8 cellular contexts compared by ENCODE assay signal in genomic region chr6:43229803-43230239, GRCh38. TPM values are rescaled to one million over a fixed set of nuclear protein-coding genes. Genes with fewer than 3 reads are reported as not detected.
DNase-seq lines count a peak whose midpoint lies in the region; ATAC-seq, FAIRE-seq and TF ChIP-seq lines count a peak whose summit lies in the region.

No MANE protein-coding gene starts in this region.

- peak overlapping the region; percentile 93 for H3K27ac Mint-ChIP-seq in activated T-helper 17 cell treated with anti-CD3 and anti-CD28 coated beads, Interleukin-2, amount 50 U/mL, for 72 hours

- H3K27ac ChIP-seq in HepG2 (ENCODE audit: extremely low read length, insufficient read depth, low read length) = no peak overlapping the region
- peak overlapping the region; percentile 8 for H3K27ac ChIP-seq in substantia nigra (ENCODE audit: low read depth, low read length, poor library complexity, severe bottlenecking)

- in situ Hi-C loops in HepG2 (cut with HindIII; ENCODE audit: extremely low pct_ligation_motif_present, low pct_unique_long_range_greater_than_20kb) = no loop called here

- H3K36me3 Mint-ChIP-seq in activated T-cell treated with anti-CD3 and anti-CD28 coated beads, Interleukin-2, amount 50 U/mL, for 4 hours (ENCODE audit: insufficient read depth) = peaks cover 11% of the 10 kb centered on the region
- H3K36me3 Mint-ChIP-seq in activated T-helper 17 cell treated with anti-CD3 and anti-CD28 coated beads, Interleukin-2, amount 50 U/mL, for 72 hours (ENCODE audit: low read depth) = peaks cover 7% of the 10 kb centered on the region

- peak overlapping the region; percentile 79 for H3K4me2 ChIP-seq in HepG2 (ENCODE audit: low read depth, low read length)

- H3K79me2 ChIP-seq in HepG2 (ENCODE audit: insufficient read depth, low read length) = peaks cover 6% of the 10 kb centered on the region

- intact Hi-C loops in HepG2 (cut with micrococcal nuclease; ENCODE audit: unreplicated experiment) = loop anchor here (1.0 kb wide), 1 partner anchor 56 kb away; no protein-coding TSS in a partner anchor

- H3K9ac ChIP-seq in HepG2 (ENCODE audit: insufficient read depth, low read depth, low read length) = 0 out of 2 replicates have a peak overlapping the region, but pooled peaks have one; percentile 89

- H3K9me3 Mint-ChIP-seq in activated T-cell treated with anti-CD3 and anti-CD28 coated beads, Interleukin-2, amount 50 U/mL, for 4 hours = no peaks in the 10 kb centered on the region
- no peaks in the 10 kb centered on the region for H3K9me3 Mint-ChIP-seq in activated T-helper 17 cell treated with anti-CD3 and anti-CD28 coated beads, Interleukin-2, amount 50 U/mL, for 72 hours

- no peak overlapping the region for H2AFZ ChIP-seq in HepG2 (ENCODE audit: low read length)

- no peak for DNase-seq in activated T-cell treated with anti-CD3 and anti-CD28 coated beads, Interleukin-2, amount 50 U/mL, for 4 hours
- no peak for DNase-seq in activated T-cell treated with anti-CD3 and anti-CD28 coated beads, Interleukin-2, amount 50 U/mL, for 1 hour
- DNase-seq in HepG2 (ENCODE audit: low spot score) (no peak), substantia nigra (lab: John Stamatoyannopoulos, UW) (no peak), SK-N-DZ (ENCODE audit: low spot score) (no peak)

- TF ChIP-seq RAD21 in HepG2 (CRISPR knock-in tag; IDR thresholded peaks at IDR 0.05) = no peak

- H3K36me3 ChIP-seq in HepG2 (replicated peaks in 1 of 2; ENCODE audit: control insufficient read depth in 1 of 2, insufficient read depth in 2 of 2, low read length in 2 of 2) = 0 out of 5 replicates have a peak, but pooled peaks cover 0 to 9% of the 10 kb centered on the region in 2 experiments

- TF ChIP-seq EP300 in HepG2 (IDR thresholded peaks at IDR 0.05; ENCODE audit: low read depth in 2 of 2, low read length in 2 of 2) (no peak), HepG2 (CRISPR knock-in tag; IDR thresholded peaks at IDR 0.05; ENCODE audit: borderline replicate concordance) (no peak)

- H4K20me1 ChIP-seq in HepG2 (ENCODE audit: insufficient read depth, low read length) = no peaks in the 10 kb centered on the region

- H3K4me1 Mint-ChIP-seq in activated T-cell treated with anti-CD3 and anti-CD28 coated beads, Interleukin-2, amount 50 U/mL, for 4 hours (ENCODE audit: low read depth) = peaks cover 35% of the 10 kb centered on the region
- peaks cover 10% of the 10 kb centered on the region for H3K4me1 Mint-ChIP-seq in activated T-helper 17 cell treated with anti-CD3 and anti-CD28 coated beads, Interleukin-2, amount 50 U/mL, for 72 hours

- no TSS peak for BruUV-seq in HepG2 (replicated peaks; lab: Mats Ljungman, UMichigan)

- no peak for TF ChIP-seq CTCF in HepG2 (CRISPR knock-in tag; IDR thresholded peaks at IDR 0.05)

- POLR2A ChIA-PET in HepG2 (lab: Yijun Ruan, JAX) = interaction anchor here (1.0 to 3.2 kb wide), 18 partner anchors 8 to 267 kb away, joined by 3 to 12 read pairs (median 6); partner anchors contain the start of genes CUL9, KLC4, MRPL2 and SLC22A7

- peak overlapping the region; percentile 84 for H3K4me3 Mint-ChIP-seq in activated T-cell treated with anti-CD3 and anti-CD28 coated beads, Interleukin-2, amount 50 U/mL, for 4 hours
- peak overlapping the region; percentile 85 for H3K4me3 Mint-ChIP-seq in activated T-helper 17 cell treated with anti-CD3 and anti-CD28 coated beads, Interleukin-2, amount 50 U/mL, for 72 hours

- no peak for TF ChIP-seq POLR2A in HepG2 (IDR thresholded peaks at IDR 0.05; ENCODE audit: insufficient read depth in 1 of 2, low read depth in 2 of 2, low read length in 2 of 2)

- H3K9me3 ChIP-seq in HepG2 (ENCODE audit: low read length) = no peaks in the 10 kb centered on the region

- peaks cover 21% of the 10 kb centered on the region for H3K4me1 ChIP-seq in HepG2 (ENCODE audit: insufficient read depth, low read length)

- peaks cover 3% of the 10 kb centered on the region for H3K27me3 Mint-ChIP-seq in activated T-cell treated with anti-CD3 and anti-CD28 coated beads, Interleukin-2, amount 50 U/mL, for 4 hours (ENCODE audit: low read depth)
- no peaks in the 10 kb centered on the region for H3K27me3 Mint-ChIP-seq in activated T-helper 17 cell treated with anti-CD3 and anti-CD28 coated beads, Interleukin-2, amount 50 U/mL, for 72 hours

- H3K27me3 ChIP-seq in HepG2 (ENCODE audit: control insufficient read depth in 1 of 2, insufficient read depth in 2 of 2, low read length in 2 of 2) = peaks cover 0 to 18% of the 10 kb centered on the region in 2 experiments; a peak in 2 of 5 replicates

- 55% methylated on average over 11 of the region's 11 CpGs for WGBS in HepG2 (ENCODE audit: low lambda C conversion rate)

- CTCF ChIA-PET in HepG2 (lab: Yijun Ruan, JAX; ENCODE audit: low intra/inter-chr PET ratio, low total read pairs) = interaction anchor here (1.3 to 2.9 kb wide), 3 partner anchors 32 to 126 kb away, joined by 3 to 13 read pairs (median 7); no protein-coding TSS in a partner anchor

- H3K4me3 ChIP-seq in HepG2 (replicated peaks in 1 of 3; ENCODE audit: insufficient read depth in 1 of 3, low read depth in 2 of 3, low read length in 3 of 3) = peak overlapping the region in 1 of 3 experiments; percentile 82; a peak in 1 of 6 replicates

- peak; percentile 1 to 7 for ATAC-seq in activated T-cell treated with anti-CD3 and anti-CD28 coated beads, Interleukin-2, amount 50 U/mL, for 4 hours
- ATAC-seq in activated T-helper 17 cell treated with anti-CD3 and anti-CD28 coated beads, Interleukin-2, amount 50 U/mL, for 72 hours (replicated peaks) = peak; percentile 5
- ATAC-seq in HepG2 (peak; percentile 20), HG02884 (IDR thresholded peaks at IDR 0.05; ENCODE audit: unreplicated experiment) (no peak), HG02759 (IDR thresholded peaks at IDR 0.05; ENCODE audit: unreplicated experiment) (no peak)

- no peak for FAIRE-seq in HepG2 (lab: Jason Lieb, UNC)

RNA-seq across cellular contexts. Expression of gene DNPH1, which starts 0.5 kb away (rescaled TPM):
- total RNA-seq in activated T-cell treated with anti-CD3 and anti-CD28 coated beads, Interleukin-2, amount 50 U/mL, for 4 hours = 10 to 100 TPM; 27.5 to 52.1 (median 51.0) TPM
- total RNA-seq in activated T-helper 17 cell treated with anti-CD3 and anti-CD28 coated beads, Interleukin-2, amount 50 U/mL, for 72 hours = 10 to 100 TPM; 42.6 to 57.8 TPM
- total RNA-seq in HepG2 (2016; rRNA removed; fragmentation: Illumina TruSeq; extraction: Trizol) = 75.0 and 75.1 TPM in 2 replicates
- total RNA-seq in HepG2 (2016; cell fraction: cytosol; rRNA removed; fragmentation: Illumina TruSeq; extraction: Trizol; ENCODE audit: low read depth) = 50.9 and 56.3 TPM in 2 replicates
- total RNA-seq in HepG2 (2016; cell fraction: insoluble cytoplasmic fraction; rRNA removed; fragmentation: Illumina TruSeq; extraction: Trizol) = 75.1 and 81.5 TPM in 2 replicates
- total RNA-seq in HepG2 (2016; cell fraction: membrane; rRNA removed; fragmentation: Illumina TruSeq; extraction: Trizol) = 52.3 and 60.5 TPM in 2 replicates
- total RNA-seq in HepG2 (2016; cell fraction: nucleus; rRNA removed; fragmentation: Illumina TruSeq; extraction: Trizol) = 31.4 and 33.7 TPM in 2 replicates
- polyA plus RNA-seq in HepG2 (2011; rRNA removed) = 56.5 and 65.8 TPM in 2 replicates
- polyA plus RNA-seq in HepG2 (2011; cell fraction: cytosol; rRNA removed) = 106 and 143 TPM in 2 replicates
- 62.4 and 67.4 TPM in 2 replicates for polyA plus RNA-seq in HepG2 (2011; cell fraction: nucleus; rRNA removed)
- polyA plus RNA-seq in HepG2 (2012) = 43.1 and 47.9 TPM in 2 replicates
- 62.6 and 68.8 TPM in 2 replicates for polyA plus RNA-seq in HepG2 (2016; cell fraction: cytosol; fragmentation: Illumina TruSeq; extraction: Trizol; ENCODE audit: low read depth)
- 76.7 and 82.8 TPM in 2 replicates for polyA plus RNA-seq in HepG2 (2016; cell fraction: insoluble cytoplasmic fraction; fragmentation: Illumina TruSeq; extraction: Trizol; ENCODE audit: low read depth)
- 47.1 and 47.7 TPM in 2 replicates for polyA plus RNA-seq in HepG2 (2016; cell fraction: membrane; fragmentation: Illumina TruSeq; extraction: Trizol; ENCODE audit: low read depth)
- 66.2 and 72.5 TPM in 2 replicates for polyA plus RNA-seq in HepG2 (2016; cell fraction: nucleus; fragmentation: Illumina TruSeq; extraction: Trizol; ENCODE audit: insufficient read depth, low read depth)
- 38.8 and 62.4 TPM in 2 replicates for polyA minus RNA-seq in HepG2 (2011; rRNA and poly(A)+ RNA removed; ENCODE audit: low replicate concordance)
- 10.5 and 15.4 TPM in 2 replicates for polyA minus RNA-seq in HepG2 (2011; cell fraction: cytosol; rRNA and poly(A)+ RNA removed)
- polyA minus RNA-seq in HepG2 (2011; cell fraction: nucleus; rRNA and poly(A)+ RNA removed) = 15.3 and 16.7 TPM in 2 replicates
- polyA plus RNA-seq in SK-N-DZ (2014; cell fraction: cytosol; rRNA removed) = 80.9 and 138 TPM in 2 replicates
- polyA plus RNA-seq in SK-N-DZ (2014; cell fraction: nucleus; rRNA removed) = 107 and 112 TPM in 2 replicates

RNA-seq across cellular contexts. Expression of gene TTBK1, which starts 13.5 kb away (rescaled TPM):
- under 1 TPM; 0.20 to 0.38 (median 0.21) TPM for total RNA-seq in activated T-cell treated with anti-CD3 and anti-CD28 coated beads, Interleukin-2, amount 50 U/mL, for 4 hours
- 1 to 10 TPM; 2.2 to 3.6 TPM for total RNA-seq in activated T-helper 17 cell treated with anti-CD3 and anti-CD28 coated beads, Interleukin-2, amount 50 U/mL, for 72 hours
- total RNA-seq in HepG2 (2016; rRNA removed; fragmentation: Illumina TruSeq; extraction: Trizol) = 0.10 and 0.33 TPM in 2 replicates
- total RNA-seq in HepG2 (2016; cell fraction: cytosol; rRNA removed; fragmentation: Illumina TruSeq; extraction: Trizol; ENCODE audit: low read depth) = 0.18 and 0.20 TPM in 2 replicates
- 0.13 and 0.32 TPM in 2 replicates for total RNA-seq in HepG2 (2016; cell fraction: insoluble cytoplasmic fraction; rRNA removed; fragmentation: Illumina TruSeq; extraction: Trizol)
- total RNA-seq in HepG2 (2016; cell fraction: membrane; rRNA removed; fragmentation: Illumina TruSeq; extraction: Trizol) = 0.25 and 0.28 TPM in 2 replicates
- 0.47 TPM in 2 replicates for total RNA-seq in HepG2 (2016; cell fraction: nucleus; rRNA removed; fragmentation: Illumina TruSeq; extraction: Trizol)
- polyA plus RNA-seq in HepG2 (2011; rRNA removed) = 0.24 and 0.50 TPM in 2 replicates
- polyA plus RNA-seq in HepG2 (2011; cell fraction: cytosol; rRNA removed) = 0.09 and 0.10 TPM in 2 replicates
- polyA plus RNA-seq in HepG2 (2011; cell fraction: nucleus; rRNA removed) = 1.4 and 2.2 TPM in 2 replicates
- 0.53 and 0.62 TPM in 2 replicates for polyA plus RNA-seq in HepG2 (2012)
- polyA plus RNA-seq in HepG2 (2016; cell fraction: cytosol; fragmentation: Illumina TruSeq; extraction: Trizol; ENCODE audit: low read depth) = not detected in 2 replicates
- polyA plus RNA-seq in HepG2 (2016; cell fraction: insoluble cytoplasmic fraction; fragmentation: Illumina TruSeq; extraction: Trizol; ENCODE audit: low read depth) = 0.19 TPM in 2 replicates
- polyA plus RNA-seq in HepG2 (2016; cell fraction: membrane; fragmentation: Illumina TruSeq; extraction: Trizol; ENCODE audit: low read depth) = 0.06 and 0.07 TPM in 2 replicates
- 0.84 and 0.86 TPM in 2 replicates for polyA plus RNA-seq in HepG2 (2016; cell fraction: nucleus; fragmentation: Illumina TruSeq; extraction: Trizol; ENCODE audit: insufficient read depth, low read depth)
- polyA minus RNA-seq in HepG2 (2011; rRNA and poly(A)+ RNA removed; ENCODE audit: low replicate concordance) = 1.2 TPM in 1 of 2 replicates, not detected in the other
- polyA minus RNA-seq in HepG2 (2011; cell fraction: cytosol; rRNA and poly(A)+ RNA removed) = 0.18 and 0.49 TPM in 2 replicates
- 1.4 and 1.7 TPM in 2 replicates for polyA minus RNA-seq in HepG2 (2011; cell fraction: nucleus; rRNA and poly(A)+ RNA removed)
- polyA plus RNA-seq in SK-N-DZ (2014; cell fraction: cytosol; rRNA removed) = 8.0 and 9.7 TPM in 2 replicates
- polyA plus RNA-seq in SK-N-DZ (2014; cell fraction: nucleus; rRNA removed) = 19.6 and 24.8 TPM in 2 replicates

RNA-seq across cellular contexts. Expression of gene CUL9, which starts 47.8 kb away (rescaled TPM):
- 10 to 100 TPM; 29.5 to 32.3 (median 30.4) TPM for total RNA-seq in activated T-cell treated with anti-CD3 and anti-CD28 coated beads, Interleukin-2, amount 50 U/mL, for 4 hours
- 10 to 100 TPM; 40.7 to 44.9 TPM for total RNA-seq in activated T-helper 17 cell treated with anti-CD3 and anti-CD28 coated beads, Interleukin-2, amount 50 U/mL, for 72 hours
- total RNA-seq in HepG2 (2016; rRNA removed; fragmentation: Illumina TruSeq; extraction: Trizol) = 10.5 and 11.4 TPM in 2 replicates
- total RNA-seq in HepG2 (2016; cell fraction: cytosol; rRNA removed; fragmentation: Illumina TruSeq; extraction: Trizol; ENCODE audit: low read depth) = 2.5 and 3.7 TPM in 2 replicates
- total RNA-seq in HepG2 (2016; cell fraction: insoluble cytoplasmic fraction; rRNA removed; fragmentation: Illumina TruSeq; extraction: Trizol) = 8.8 and 14.5 TPM in 2 replicates
- 3.3 and 4.2 TPM in 2 replicates for total RNA-seq in HepG2 (2016; cell fraction: membrane; rRNA removed; fragmentation: Illumina TruSeq; extraction: Trizol)
- 18.4 and 18.7 TPM in 2 replicates for total RNA-seq in HepG2 (2016; cell fraction: nucleus; rRNA removed; fragmentation: Illumina TruSeq; extraction: Trizol)
- 13.7 and 15.3 TPM in 2 replicates for polyA plus RNA-seq in HepG2 (2011; rRNA removed)
- 4.9 and 5.0 TPM in 2 replicates for polyA plus RNA-seq in HepG2 (2011; cell fraction: cytosol; rRNA removed)
- 123 and 139 TPM in 2 replicates for polyA plus RNA-seq in HepG2 (2011; cell fraction: nucleus; rRNA removed)
- polyA plus RNA-seq in HepG2 (2012) = 9.9 and 12.7 TPM in 2 replicates
- polyA plus RNA-seq in HepG2 (2016; cell fraction: cytosol; fragmentation: Illumina TruSeq; extraction: Trizol; ENCODE audit: low read depth) = 1.2 and 1.5 TPM in 2 replicates
- 6.8 and 7.5 TPM in 2 replicates for polyA plus RNA-seq in HepG2 (2016; cell fraction: insoluble cytoplasmic fraction; fragmentation: Illumina TruSeq; extraction: Trizol; ENCODE audit: low read depth)
- polyA plus RNA-seq in HepG2 (2016; cell fraction: membrane; fragmentation: Illumina TruSeq; extraction: Trizol; ENCODE audit: low read depth) = 1.9 and 2.7 TPM in 2 replicates
- polyA plus RNA-seq in HepG2 (2016; cell fraction: nucleus; fragmentation: Illumina TruSeq; extraction: Trizol; ENCODE audit: insufficient read depth, low read depth) = 44.2 and 47.7 TPM in 2 replicates
- 19.3 and 22.3 TPM in 2 replicates for polyA minus RNA-seq in HepG2 (2011; rRNA and poly(A)+ RNA removed; ENCODE audit: low replicate concordance)
- 4.7 and 5.5 TPM in 2 replicates for polyA minus RNA-seq in HepG2 (2011; cell fraction: cytosol; rRNA and poly(A)+ RNA removed)
- polyA minus RNA-seq in HepG2 (2011; cell fraction: nucleus; rRNA and poly(A)+ RNA removed) = 30.8 and 32.9 TPM in 2 replicates
- polyA plus RNA-seq in SK-N-DZ (2014; cell fraction: cytosol; rRNA removed) = 21.3 and 21.6 TPM in 2 replicates
- 224 and 250 TPM in 2 replicates for polyA plus RNA-seq in SK-N-DZ (2014; cell fraction: nucleus; rRNA removed)

RNA-seq across cellular contexts. Expression of gene SRF, which starts 58.8 kb away (rescaled TPM):
- 10 to 100 TPM; 72.0 to 80.1 (median 72.8) TPM for total RNA-seq in activated T-cell treated with anti-CD3 and anti-CD28 coated beads, Interleukin-2, amount 50 U/mL, for 4 hours
- 10 to 100 TPM; 36.2 to 63.4 TPM for total RNA-seq in activated T-helper 17 cell treated with anti-CD3 and anti-CD28 coated beads, Interleukin-2, amount 50 U/mL, for 72 hours
- total RNA-seq in HepG2 (2016; rRNA removed; fragmentation: Illumina TruSeq; extraction: Trizol) = 21.0 and 25.5 TPM in 2 replicates
- 4.5 and 4.8 TPM in 2 replicates for total RNA-seq in HepG2 (2016; cell fraction: cytosol; rRNA removed; fragmentation: Illumina TruSeq; extraction: Trizol; ENCODE audit: low read depth)
- total RNA-seq in HepG2 (2016; cell fraction: insoluble cytoplasmic fraction; rRNA removed; fragmentation: Illumina TruSeq; extraction: Trizol) = 19.0 and 26.0 TPM in 2 replicates
- 20.6 and 21.0 TPM in 2 replicates for total RNA-seq in HepG2 (2016; cell fraction: membrane; rRNA removed; fragmentation: Illumina TruSeq; extraction: Trizol)
- 15.5 and 17.7 TPM in 2 replicates for total RNA-seq in HepG2 (2016; cell fraction: nucleus; rRNA removed; fragmentation: Illumina TruSeq; extraction: Trizol)
- 44.1 and 45.7 TPM in 2 replicates for polyA plus RNA-seq in HepG2 (2011; rRNA removed)
- 30.8 and 42.8 TPM in 2 replicates for polyA plus RNA-seq in HepG2 (2011; cell fraction: cytosol; rRNA removed)
- polyA plus RNA-seq in HepG2 (2011; cell fraction: nucleus; rRNA removed) = 50.7 and 72.8 TPM in 2 replicates
- 18.6 and 23.1 TPM in 2 replicates for polyA plus RNA-seq in HepG2 (2012)
- polyA plus RNA-seq in HepG2 (2016; cell fraction: cytosol; fragmentation: Illumina TruSeq; extraction: Trizol; ENCODE audit: low read depth) = 5.2 and 5.4 TPM in 2 replicates
- polyA plus RNA-seq in HepG2 (2016; cell fraction: insoluble cytoplasmic fraction; fragmentation: Illumina TruSeq; extraction: Trizol; ENCODE audit: low read depth) = 26.4 and 31.7 TPM in 2 replicates
- 19.0 and 19.4 TPM in 2 replicates for polyA plus RNA-seq in HepG2 (2016; cell fraction: membrane; fragmentation: Illumina TruSeq; extraction: Trizol; ENCODE audit: low read depth)
- 33.8 and 35.3 TPM in 2 replicates for polyA plus RNA-seq in HepG2 (2016; cell fraction: nucleus; fragmentation: Illumina TruSeq; extraction: Trizol; ENCODE audit: insufficient read depth, low read depth)
- 59.4 and 75.9 TPM in 2 replicates for polyA minus RNA-seq in HepG2 (2011; rRNA and poly(A)+ RNA removed; ENCODE audit: low replicate concordance)
- 19.9 and 20.3 TPM in 2 replicates for polyA minus RNA-seq in HepG2 (2011; cell fraction: cytosol; rRNA and poly(A)+ RNA removed)
- 20.2 and 21.3 TPM in 2 replicates for polyA minus RNA-seq in HepG2 (2011; cell fraction: nucleus; rRNA and poly(A)+ RNA removed)
- polyA plus RNA-seq in SK-N-DZ (2014; cell fraction: cytosol; rRNA removed) = 16.7 and 20.2 TPM in 2 replicates
- polyA plus RNA-seq in SK-N-DZ (2014; cell fraction: nucleus; rRNA removed) = 21.8 and 22.7 TPM in 2 replicates

Comparison
In these comparisons a context has a peak if more than half of its experiments do, and no peak if none do; other contexts are left out.
1. ATAC-seq: peak in activated T-cell treated with anti-CD3 and anti-CD28 coated beads, Interleukin-2, amount 50 U/mL, for 4 hours (2 of 2), activated T-helper 17 cell treated with anti-CD3 and anti-CD28 coated beads, Interleukin-2, amount 50 U/mL, for 72 hours (single experiment) and HepG2 (single experiment); none in HG02884 (single experiment) and HG02759 (single experiment).